ENCODE assay signal across 21 cellular contexts in genomic region chr17:44864831-44865230, GRCh38. TPM values are rescaled to one million over a fixed set of nuclear protein-coding genes. Genes with fewer than 3 reads are reported as not detected.
DNase-seq lines count a peak whose midpoint lies in the region; ATAC-seq and TF ChIP-seq lines count a peak whose summit lies in the region.
"Had no signal": no experiment of that assay in that cellular context is flagged by ENCODE, and none has a peak within 500 bp of the region (broad histone marks: within the 10 kb centered on the region; RNA-seq: fewer than 3 reads in every experiment).

No MANE protein-coding gene starts in this region.

- H3K9me3 ChIP-seq in heart right ventricle (no peaks in the 10 kb centered on the region), right cardiac atrium (ENCODE audit: control insufficient read depth, low read length) (no peaks in the 10 kb centered on the region), muscle layer of colon (ENCODE audit: low read length) (no peaks in the 10 kb centered on the region), aorta (ENCODE audit: control insufficient read depth, low read length) (no peaks in the 10 kb centered on the region)
- H3K9me3 ChIP-seq: BE2C, HAP-1, mucosa of descending colon, testis had no signal

- H3K27ac ChIP-seq in heart right ventricle (no peak overlapping the region), right cardiac atrium (ENCODE audit: low read length) (no peak overlapping the region), angular gyrus (ENCODE audit: low read depth, low read length) (peak overlapping the region; percentile 14), muscle layer of colon (ENCODE audit: low read depth, low read length) (peak overlapping the region; percentile 78), aorta (ENCODE audit: low read depth in 1 of 2, low read length in 2 of 2) (no peak overlapping the region)
- H3K27ac ChIP-seq: HL-60, KMS-11, testis had no signal

- H3K4me3 ChIP-seq in heart right ventricle (no peak overlapping the region), right cardiac atrium (ENCODE audit: low read length) (no peak overlapping the region), muscle layer of colon (ENCODE audit: low read depth in 1 of 2, low read length in 2 of 2) (peak overlapping the region in 1 of 2 donors; percentile 25), aorta (ENCODE audit: low read length in 2 of 2) (no peak overlapping the region)
- H3K4me3 ChIP-seq: HAP-1, mucosa of descending colon, testis had no signal

- TF ChIP-seq CTCF in heart right ventricle (IDR thresholded peaks at IDR 0.05) (no peak), GM13977 (IDR thresholded peaks at IDR 0.05; ENCODE audit: extremely low read depth, insufficient read depth, missing control alignments) (no peak)

- intact Hi-C loops in heart right ventricle (cut with DNase I) (loop anchor here (1.0 to 5.0 kb wide), 4 partner anchors 86 to 90 kb away; no protein-coding TSS in a partner anchor), right cardiac atrium (cut with DNase I) (loop anchor here (2.0 to 5.0 kb wide), 3 partner anchors 86 to 88 kb away; no protein-coding TSS in a partner anchor), aorta (cut with DNase I) (loop anchor here (2.0 to 5.0 kb wide), 2 partner anchors 38 to 90 kb away; no protein-coding TSS in a partner anchor)

- 66 to 69% methylated on average over 10 of the region's 10 CpGs for WGBS in heart right ventricle, 2 donors
- WGBS in right cardiac atrium: 68% methylated on average over 10 of the region's 10 CpGs
- WGBS in aorta, 2 donors: 57 to 58% methylated on average over 10 of the region's 10 CpGs

- DNase-seq in heart right ventricle: no peak
- no peak for DNase-seq in right cardiac atrium
- DNase-seq in aorta: peak in 1 of 2 donors; percentile 33
- no peak for DNase-seq in activated CD4-positive, alpha-beta T cell treated with anti-CD3 and anti-CD28 coated beads for 4 hours
- no peak for DNase-seq in GM13977 (ENCODE audit: low spot score)
- no peak for DNase-seq in stimulated activated CD8-positive, alpha-beta memory T cell treated with anti-CD3 and anti-CD28 coated beads, Interleukin-4, amount 100 ng/mL, for 48 hours

- H3K36me3 ChIP-seq in heart right ventricle (peaks cover 0 to 98% (median 49%) of the 10 kb centered on the region in 9 donors), muscle layer of colon (ENCODE audit: insufficient read depth, low read length) (peaks cover 53% of the 10 kb centered on the region), aorta (ENCODE audit: control insufficient read depth in 1 of 2, insufficient read depth in 2 of 2, low read length in 1 of 2) (peaks cover 4 to 10% of the 10 kb centered on the region in 2 donors)

- in situ Hi-C loops in GM13977 (cut with MboI; ENCODE audit: low pct_unique_long_range_greater_than_20kb, low sequenced_read_pairs, unreplicated experiment): loop anchor here (10.0 to 25.0 kb wide), 2 partner anchors 90 to 328 kb away; no protein-coding TSS in a partner anchor

- no peak overlapping the region for H3K9ac ChIP-seq in muscle layer of colon (ENCODE audit: low read length)
- H3K9ac ChIP-seq: KMS-11 had no signal

- H3K27me3 ChIP-seq in heart right ventricle (no peaks in the 10 kb centered on the region), right cardiac atrium (ENCODE audit: control insufficient read depth, insufficient read depth) (no peaks in the 10 kb centered on the region), muscle layer of colon (ENCODE audit: control insufficient read depth in 1 of 2, insufficient read depth in 2 of 2, low read length in 2 of 2) (no peaks in the 10 kb centered on the region), aorta (ENCODE audit: control insufficient read depth in 1 of 2, insufficient read depth in 2 of 2, low read length in 1 of 2) (no peaks in the 10 kb centered on the region)
- H3K27me3 ChIP-seq: BE2C, testis had no signal

- ATAC-seq in heart right ventricle: peak in 7 of 8 donors; percentile 18 to 42 (median 29)
- ATAC-seq in right cardiac atrium: no peak
- peak; percentile 22 for ATAC-seq in aorta (ENCODE audit: low FRiP score)

- peaks cover 0 to 20% (median 0%) of the 10 kb centered on the region in 9 donors for H3K4me1 ChIP-seq in heart right ventricle
- H3K4me1 ChIP-seq in right cardiac atrium (ENCODE audit: control insufficient read depth, insufficient read depth, low read length): no peaks in the 10 kb centered on the region
- H3K4me1 ChIP-seq in muscle layer of colon (ENCODE audit: insufficient read depth, low read length): peaks cover 40% of the 10 kb centered on the region
- H3K4me1 ChIP-seq in aorta (ENCODE audit: control insufficient read depth in 1 of 2, insufficient read depth in 2 of 2, low read length in 2 of 2): no peaks in the 10 kb centered on the region
- H3K4me1 ChIP-seq: BE2C, HAP-1, testis had no signal

RNA-seq across cellular contexts. Expression of gene HIGD1B, which starts 17.1 kb away (rescaled TPM):
- 10 to 100 TPM in 4 of 10 donors, 1 to 10 TPM in 6; 4.7 to 26.6 (median 8.1) TPM for total RNA-seq in heart right ventricle
- polyA plus RNA-seq in heart right ventricle: 10 to 100 TPM; 24.3 to 61.9 TPM
- total RNA-seq in right cardiac atrium: 1 to 10 TPM; 1.6 to 5.5 (median 3.6) TPM
- polyA plus RNA-seq in right cardiac atrium: 10.3 TPM
- 1 to 10 TPM in 1 of 2 donors, under 1 TPM in 1; 0.58 to 1.3 TPM for total RNA-seq in aorta
- polyA plus RNA-seq in aorta: not detected
- total RNA-seq: CD8-positive, alpha-beta memory T cell; dermis blood vessel endothelial cell; endodermal cell; kidney epithelial cell; mammary epithelial cell; osteoblast; RPMI7951 had no signal
- polyA plus RNA-seq: mammary epithelial cell had no signal

RNA-seq across cellular contexts. Expression of gene EFTUD2, which starts 34.4 kb away (rescaled TPM):
- total RNA-seq in heart right ventricle (10 to 100 TPM; 52.3 to 78.2 (median 62.9) TPM), right cardiac atrium (10 to 100 TPM; 54.8 to 73.0 (median 59.5) TPM), aorta (10 to 100 TPM; 64.4 to 78.6 TPM)
- polyA plus RNA-seq in heart right ventricle (10 to 100 TPM; 21.6 to 54.5 TPM), right cardiac atrium (27.7 TPM), aorta (10 to 100 TPM; 17.8 to 37.7 TPM)

RNA-seq across cellular contexts. Expression of gene GJC1, which starts 34.7 kb away (rescaled TPM):
- total RNA-seq in heart right ventricle (10 to 100 TPM; 13.9 to 41.5 (median 23.8) TPM), right cardiac atrium (10 to 100 TPM; 35.2 to 64.0 (median 48.5) TPM), aorta (10 to 100 TPM; 23.8 to 34.3 TPM)
- polyA plus RNA-seq in heart right ventricle (10 to 100 TPM; 10.9 to 17.0 TPM), right cardiac atrium (20.8 TPM), aorta (1 to 10 TPM; 2.9 to 5.6 TPM)
- polyA plus RNA-seq: CD8-positive, alpha-beta memory T cell had no signal

RNA-seq across cellular contexts. Expression of gene GFAP, which starts 50.5 kb away (rescaled TPM):
- total RNA-seq in heart right ventricle (1 to 10 TPM; 3.1 to 8.6 (median 7.4) TPM), right cardiac atrium (1 to 10 TPM; 4.6 to 8.3 (median 4.8) TPM), aorta (10 to 100 TPM in 1 of 2 donors, 1 to 10 TPM in 1; 2.3 to 17.6 TPM)
- polyA plus RNA-seq in heart right ventricle (1 to 10 TPM; 2.1 to 6.1 TPM), right cardiac atrium (7.8 TPM), aorta (1 to 10 TPM; 1.4 to 7.9 TPM)
- total RNA-seq: CD8-positive, alpha-beta memory T cell; kidney epithelial cell; RPMI7951 had no signal
- polyA plus RNA-seq: CD8-positive, alpha-beta memory T cell; mammary epithelial cell had no signal

Comparison
In these comparisons a context has a peak if more than half of its experiments do, and no peak if none do; other contexts are left out.
1. ATAC-seq: peak in heart right ventricle (7 of 8) and aorta (single experiment); none in right cardiac atrium (0 of 2).
2. H3K27ac ChIP-seq: peak in angular gyrus (single experiment) and muscle layer of colon (single experiment); none in heart right ventricle (0 of 10), right cardiac atrium (single experiment) and aorta (0 of 2).